9 cellular contexts compared by ENCODE assay signal in the genomic region with DNA sequence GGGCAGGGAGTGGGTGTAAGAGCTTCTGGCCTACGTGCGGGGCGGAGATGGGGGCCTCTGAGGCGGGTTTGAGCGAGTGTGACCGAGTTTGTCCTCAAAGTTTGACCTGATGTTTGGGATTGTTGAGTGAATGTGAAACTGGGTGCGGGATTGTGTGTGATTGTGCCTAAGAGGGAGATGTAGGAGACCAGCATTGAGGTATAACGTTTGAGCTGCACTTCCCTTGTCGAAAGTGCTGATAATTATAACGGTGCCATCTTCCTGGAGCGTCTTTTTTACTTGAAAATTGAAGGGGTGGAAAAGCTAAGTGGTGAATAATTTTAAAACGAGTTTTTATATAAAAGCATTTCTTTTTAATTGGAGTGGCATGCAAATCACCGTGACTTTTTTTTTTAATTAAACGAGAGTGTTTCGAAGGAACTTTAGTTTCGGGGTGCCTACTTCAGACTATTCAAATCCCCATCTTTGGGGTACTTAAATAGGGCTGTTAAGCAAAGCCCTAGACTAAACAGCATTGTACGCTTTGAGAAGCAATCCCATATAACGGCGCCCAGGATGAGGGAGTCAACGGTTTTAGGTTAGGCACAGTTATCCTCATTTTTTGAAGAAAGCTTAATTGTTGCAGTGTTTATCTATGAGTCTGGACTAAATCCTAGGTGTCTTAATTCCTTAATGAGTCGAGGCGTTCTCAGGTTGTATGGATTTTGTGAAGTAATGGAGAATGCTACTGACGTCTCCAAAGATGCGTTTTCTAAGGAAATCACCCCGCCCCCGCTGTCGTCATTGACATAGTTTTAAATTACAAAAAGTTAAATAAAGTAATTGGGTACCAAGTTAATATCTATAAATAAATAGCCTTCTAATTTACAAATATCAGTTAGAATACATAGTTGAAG. TPM values are rescaled to one million over a fixed set of nuclear protein-coding genes. Genes with fewer than 3 reads are reported as not detected.
DNase-seq lines count a peak whose midpoint lies in the region; FAIRE-seq and TF ChIP-seq lines count a peak whose summit lies in the region.
"Had no signal": no experiment of that assay in that cellular context is flagged by ENCODE, and none has a peak within 500 bp of the region (broad histone marks: within the 10 kb centered on the region; RNA-seq: fewer than 3 reads in every experiment).

No MANE protein-coding gene starts in this region.

- peaks cover 27% of the 10 kb centered on the region for H3K36me3 Mint-ChIP-seq in T-helper 2 cell treated with Interferon-gamma antibody and Interleukin-4, amounts not matched to agents 5 μg/mL and 100 μg/mL, for 36 hours (ENCODE audit: low read depth)

- no peaks in the 10 kb centered on the region for H3K36me3 ChIP-seq in right atrium auricular region
- H3K36me3 ChIP-seq in small intestine (ENCODE audit: control insufficient read depth in 2 of 2, insufficient read depth in 2 of 2, low read length in 2 of 2) = peaks cover 0 to 6% of the 10 kb centered on the region in 2 donors

- H3K4me1 ChIP-seq in right atrium auricular region (peaks cover 0 to 28% of the 10 kb centered on the region in 2 donors), small intestine (ENCODE audit: control insufficient read depth in 2 of 2, insufficient read depth in 1 of 2, low read depth in 1 of 2, low read length in 1 of 2) (peaks cover 0 to 8% of the 10 kb centered on the region in 2 donors)

- no peak for FAIRE-seq in small intestine (lab: Jason Lieb, UNC)

- peak overlapping the region; percentile 99 for H3K4me3 ChIP-seq in Jurkat, Clone E6-1 (ENCODE audit: low read length)
- H3K4me3 ChIP-seq in right atrium auricular region (peak overlapping the region; percentile 75 to 81), small intestine (ENCODE audit: low read depth in 1 of 2, low read length in 2 of 2) (peak overlapping the region; percentile 64 to 83)

- no peaks in the 10 kb centered on the region for H3K9me3 ChIP-seq in right atrium auricular region
- no peaks in the 10 kb centered on the region for H3K9me3 ChIP-seq in small intestine (ENCODE audit: control insufficient read depth, low read depth)

- H3K9me3 Mint-ChIP-seq in T-helper 2 cell treated with Interferon-gamma antibody and Interleukin-4, amounts not matched to agents 5 μg/mL and 100 μg/mL, for 36 hours = peaks cover 15% of the 10 kb centered on the region

- DNase-seq in NCI-H2196 (lab: John Stamatoyannopoulos, UW; ENCODE audit: unreplicated experiment) (peak; percentile 46), NCI-H2196 treated with DMSO at 0.1 percent for 48 hours (lab: John Stamatoyannopoulos, UW; ENCODE audit: unreplicated experiment) (no peak), right atrium auricular region (ENCODE audit: low spot score) (no peak), small intestine (no peak), globus pallidus (ENCODE audit: low spot score) (no peak)
- DNase-seq in Jurkat, Clone E6-1 (ENCODE audit: low read depth, low spot score) = no peak
- DNase-seq in activated CD4-positive, alpha-beta T cell treated with anti-CD3 and anti-CD28 coated beads for 48 hours = peak; percentile 64
- no peak for DNase-seq in T-helper 2 cell treated with Interferon-gamma antibody and Interleukin-4, amounts not matched to agents 5 μg/mL and 100 μg/mL, for 36 hours (ENCODE audit: low spot score)

- H3K27me3 ChIP-seq in right atrium auricular region = no peaks in the 10 kb centered on the region
- H3K27me3 ChIP-seq in small intestine (ENCODE audit: control insufficient read depth in 2 of 2, insufficient read depth in 2 of 2, low read length in 2 of 2) = no peaks in the 10 kb centered on the region

- WGBS in small intestine, 3 donors = 1 to 4% (median 3%) methylated on average over 27 of the region's 27 CpGs

- H3K27me3 Mint-ChIP-seq in T-helper 2 cell treated with Interferon-gamma antibody and Interleukin-4, amounts not matched to agents 5 μg/mL and 100 μg/mL, for 36 hours (ENCODE audit: low read depth) = no peaks in the 10 kb centered on the region
- H3K27me3 Mint-ChIP-seq: brain had no signal

- no peak for TF ChIP-seq CTCF in right atrium auricular region (IDR thresholded peaks at IDR 0.05)

- no peak overlapping the region for H3K4me3 Mint-ChIP-seq in T-helper 2 cell treated with Interferon-gamma antibody and Interleukin-4, amounts not matched to agents 5 μg/mL and 100 μg/mL, for 36 hours
- H3K4me3 Mint-ChIP-seq: brain had no signal

- peak overlapping the region; percentile 95 to 97 for H3K27ac ChIP-seq in right atrium auricular region
- H3K27ac ChIP-seq in small intestine (ENCODE audit: low read depth in 1 of 2, low read length in 1 of 2) = peak overlapping the region; percentile 89 to 98

- H3K4me1 Mint-ChIP-seq in T-helper 2 cell treated with Interferon-gamma antibody and Interleukin-4, amounts not matched to agents 5 μg/mL and 100 μg/mL, for 36 hours (ENCODE audit: low read depth) = peaks cover 7% of the 10 kb centered on the region

- no peak overlapping the region for H3K27ac Mint-ChIP-seq in T-helper 2 cell treated with Interferon-gamma antibody and Interleukin-4, amounts not matched to agents 5 μg/mL and 100 μg/mL, for 36 hours

RNA-seq across cellular contexts. Expression of a gene that starts 0.6 kb away (rescaled TPM):
- 62.3 TPM for polyA plus RNA-seq in Jurkat, Clone E6-1 (2012; ENCODE audit: insufficient read depth, insufficient read length)
- 10 to 100 TPM; 46.2 to 48.0 TPM for total RNA-seq in right atrium auricular region
- polyA plus RNA-seq in small intestine = 10 to 100 TPM; 18.4 to 31.7 (median 19.7) TPM

RNA-seq across cellular contexts. Expression of a gene that starts 1.1 kb away (rescaled TPM):
- 5.9 TPM for polyA plus RNA-seq in Jurkat, Clone E6-1 (2012; ENCODE audit: insufficient read depth, insufficient read length)
- 1 to 10 TPM; 2.4 to 3.1 TPM for total RNA-seq in right atrium auricular region
- 1 to 10 TPM; 1.6 to 3.4 (median 2.3) TPM for polyA plus RNA-seq in small intestine

Comparison
In these comparisons a context has a peak if more than half of its experiments do, and no peak if none do; other contexts are left out.
1. DNase-seq: peak in NCI-H2196 (single experiment) and activated CD4-positive, alpha-beta T cell treated with anti-CD3 and anti-CD28 coated beads for 48 hours (single experiment); none in NCI-H2196 treated with DMSO at 0.1 percent for 48 hours (single experiment), Jurkat, Clone E6-1 (single experiment), right atrium auricular region (single experiment), small intestine (single experiment), globus pallidus (single experiment) and T-helper 2 cell treated with Interferon-gamma antibody and Interleukin-4, amounts not matched to agents 5 μg/mL and 100 μg/mL, for 36 hours (single experiment).
2. Peak in every context shown above with its lines, with median percentiles within 50 percentile points of each other: H3K4me3 ChIP-seq.